In genomic region chr11:92411431-92411830, GRCh38 we compare ENCODE assay signal across 19 cellular contexts.
DNase-seq lines count a peak whose midpoint lies in the region; ATAC-seq and TF ChIP-seq lines count a peak whose summit lies in the region.
"Had no signal": no experiment of that assay in that cellular context is flagged by ENCODE, and none has a peak within 500 bp of the region (broad histone marks: within the 10 kb centered on the region; RNA-seq: fewer than 3 reads in every experiment).

No MANE protein-coding gene starts in this region.

- peak overlapping the region; percentile 11 for H3K4me2 ChIP-seq in GM23338
- H3K4me2 ChIP-seq: BLaER1 had no signal

- CTCF ChIA-PET in WTC11 (lab: Charles Lee): interaction anchor here (0.6 kb wide), 1 partner anchor 305 kb away, joined by 3 read pairs; no protein-coding TSS in a partner anchor

- H3K4me1 Mint-ChIP-seq in GM23338: peaks cover 66% of the 10 kb centered on the region
- H3K4me1 Mint-ChIP-seq in WTC11: peaks cover 56% of the 10 kb centered on the region
- H3K4me1 Mint-ChIP-seq in nephron progenitor cell: peaks cover 62% of the 10 kb centered on the region
- H3K4me1 Mint-ChIP-seq: CD14-positive monocyte; CD4-positive, alpha-beta memory T cell had no signal

- TF ChIP-seq CTCF in GM23338 (conservative IDR thresholded peaks at IDR 0.05; ENCODE audit: low read depth in 2 of 2) (no peak), WTC11 (IDR thresholded peaks at IDR 0.05) (no peak), nephron progenitor cell (IDR thresholded peaks at IDR 0.05) (no peak)

- no peak overlapping the region for H3K4me3 Mint-ChIP-seq in GM23338
- H3K4me3 Mint-ChIP-seq in WTC11: no peak overlapping the region
- H3K4me3 Mint-ChIP-seq in nephron progenitor cell: no peak overlapping the region
- H3K4me3 Mint-ChIP-seq: CD14-positive monocyte; CD4-positive, alpha-beta memory T cell had no signal

- H3K27ac Mint-ChIP-seq in GM23338 (peak overlapping the region; percentile 34; the same call in 1 of the 2 replicates), WTC11 (no peak overlapping the region), nephron progenitor cell (peak overlapping the region; percentile 11)
- H3K27ac Mint-ChIP-seq: CD14-positive monocyte; CD4-positive, alpha-beta memory T cell had no signal

- ATAC-seq in GM23338 (peak; percentile 62), WTC11 (peak; percentile 73), HG03045 (IDR thresholded peaks at IDR 0.05; ENCODE audit: unreplicated experiment) (no peak), HG03342 (IDR thresholded peaks at IDR 0.05; ENCODE audit: unreplicated experiment) (no peak)
- ATAC-seq: K562 had no signal

- no peak overlapping the region; the same call in 1 of the 2 replicates for H3K4me3 ChIP-seq in GM23338
- H3K4me3 ChIP-seq: BLaER1, HAP-1, K562 had no signal

- no peaks in the 10 kb centered on the region for H3K27me3 ChIP-seq in GM23338 (ENCODE audit: insufficient read depth)
- H3K27me3 ChIP-seq: BLaER1 had no signal

- H4K20me1 ChIP-seq in GM23338 (replicated peaks; ENCODE audit: insufficient read depth): no peaks in the 10 kb centered on the region
- H4K20me1 ChIP-seq: BLaER1 had no signal

- H3K27ac ChIP-seq in GM23338 (ENCODE audit: low read depth): no peak overlapping the region
- H3K27ac ChIP-seq: BLaER1 had no signal

- no peaks in the 10 kb centered on the region for H3K36me3 ChIP-seq in GM23338 (ENCODE audit: insufficient read depth)
- H3K36me3 ChIP-seq: BLaER1, HAP-1 had no signal

- no peaks in the 10 kb centered on the region for H3K9me2 ChIP-seq in GM23338 (ENCODE audit: insufficient read depth)

- H3F3A ChIP-seq in GM23338 (replicated peaks; ENCODE audit: low read depth): no peaks in the 10 kb centered on the region

- no peaks in the 10 kb centered on the region for H3K27me3 Mint-ChIP-seq in GM23338 (ENCODE audit: insufficient read depth, low read depth, poor library complexity)
- H3K27me3 Mint-ChIP-seq in WTC11 (ENCODE audit: low read depth): no peaks in the 10 kb centered on the region
- H3K27me3 Mint-ChIP-seq in nephron progenitor cell (ENCODE audit: low read depth, poor library complexity): peaks cover 3% of the 10 kb centered on the region
- H3K27me3 Mint-ChIP-seq: CD4-positive, alpha-beta memory T cell had no signal

- POLR2A ChIA-PET in WTC11 (lab: Charles Lee): no interaction called here

- peaks cover 54% of the 10 kb centered on the region for H3K4me1 ChIP-seq in GM23338 (ENCODE audit: insufficient read depth)
- H3K4me1 ChIP-seq: BLaER1, HAP-1 had no signal

- DNase-seq in GM23338 (ENCODE audit: low spot score): peak; percentile 68
- DNase-seq in WTC11 (ENCODE audit: low spot score): no peak
- peak; percentile 35 for DNase-seq in iPS-NIHi11 (ENCODE audit: low spot score)
- DNase-seq in nephron progenitor cell: no peak
- DNase-seq in RKO (ENCODE audit: low spot score): no peak
- DNase-seq in activated effector memory CD4-positive, alpha-beta T cell treated with Interleukin-2 at 50 U/mL for 16 hours: no peak
- DNase-seq: 8988T; Calu3; CD4-positive, alpha-beta memory T cell; DND-41; EL; GOT3; IMR-90 had no signal

- no peaks in the 10 kb centered on the region for H3K36me3 Mint-ChIP-seq in GM23338 (ENCODE audit: low read depth)
- H3K36me3 Mint-ChIP-seq in WTC11: no peaks in the 10 kb centered on the region
- peaks cover 1% of the 10 kb centered on the region for H3K36me3 Mint-ChIP-seq in nephron progenitor cell (ENCODE audit: low read depth)
- H3K36me3 Mint-ChIP-seq: CD14-positive monocyte; CD4-positive, alpha-beta memory T cell had no signal

- H2AFZ ChIP-seq in GM23338: no peak overlapping the region

- no peaks in the 10 kb centered on the region for H3K9me3 Mint-ChIP-seq in GM23338
- H3K9me3 Mint-ChIP-seq in WTC11: no peaks in the 10 kb centered on the region
- no peaks in the 10 kb centered on the region for H3K9me3 Mint-ChIP-seq in nephron progenitor cell

- peaks cover 85% of the 10 kb centered on the region for H3K79me2 ChIP-seq in GM23338 (replicated peaks; ENCODE audit: insufficient read depth)

TF ChIP-seq in GM23338, 12 proteins besides CTCF, POLR2A, EP300 and RAD21:
- no peak for TF ChIP-seq NANOG (IDR thresholded peaks at IDR 0.05; ENCODE audit: borderline replicate concordance)
- TF ChIP-seq CREB1 (CRISPR knock-in tag; IDR thresholded peaks at IDR 0.05; ENCODE audit: low read depth): no peak
- TF ChIP-seq, protein P1, sequence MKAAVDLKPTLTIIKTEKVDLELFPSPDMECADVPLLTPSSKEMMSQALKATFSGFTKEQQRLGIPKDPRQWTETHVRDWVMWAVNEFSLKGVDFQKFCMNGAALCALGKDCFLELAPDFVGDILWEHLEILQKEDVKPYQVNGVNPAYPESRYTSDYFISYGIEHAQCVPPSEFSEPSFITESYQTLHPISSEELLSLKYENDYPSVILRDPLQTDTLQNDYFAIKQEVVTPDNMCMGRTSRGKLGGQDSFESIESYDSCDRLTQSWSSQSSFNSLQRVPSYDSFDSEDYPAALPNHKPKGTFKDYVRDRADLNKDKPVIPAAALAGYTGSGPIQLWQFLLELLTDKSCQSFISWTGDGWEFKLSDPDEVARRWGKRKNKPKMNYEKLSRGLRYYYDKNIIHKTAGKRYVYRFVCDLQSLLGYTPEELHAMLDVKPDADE (IDR thresholded peaks at IDR 0.05): no peak
TF ChIP-seq in GM23338: peak in this region for 0.

TF ChIP-seq in WTC11, 78 proteins besides CTCF, POLR2A, EP300 and RAD21 (continues in another document):
- TF ChIP-seq ESRRA (CRISPR knock-in tag; IDR thresholded peaks at IDR 0.05; ENCODE audit: borderline replicate concordance) (no peak), CDX4 (CRISPR knock-in tag; IDR thresholded peaks at IDR 0.05; ENCODE audit: borderline replicate concordance) (no peak), SP1 (CRISPR knock-in tag; conservative IDR thresholded peaks at IDR 0.05) (no peak), GABPB1 (CRISPR knock-in tag; IDR thresholded peaks at IDR 0.05) (no peak), NFYB (CRISPR knock-in tag; conservative IDR thresholded peaks at IDR 0.05; ENCODE audit: low read depth) (no peak), ZNF317 (CRISPR knock-in tag; IDR thresholded peaks at IDR 0.05; ENCODE audit: borderline replicate concordance, low read depth) (no peak), IRF2 (CRISPR knock-in tag; IDR thresholded peaks at IDR 0.05; ENCODE audit: borderline replicate concordance, low read depth) (no peak), TCF7 (CRISPR knock-in tag; IDR thresholded peaks at IDR 0.05; ENCODE audit: low read depth) (no peak), RORB (CRISPR knock-in tag; IDR thresholded peaks at IDR 0.05) (no peak), USF2 (CRISPR knock-in tag; IDR thresholded peaks at IDR 0.05) (no peak), ETV6 (CRISPR knock-in tag; IDR thresholded peaks at IDR 0.05) (no peak), CBFB (CRISPR knock-in tag; IDR thresholded peaks at IDR 0.05; ENCODE audit: low read depth) (no peak), KAT7 (CRISPR knock-in tag; IDR thresholded peaks at IDR 0.05; ENCODE audit: borderline replicate concordance) (no peak), SMAD3 (CRISPR knock-in tag; IDR thresholded peaks at IDR 0.05; ENCODE audit: borderline replicate concordance) (no peak), TEAD1 (CRISPR knock-in tag; IDR thresholded peaks at IDR 0.05) (no peak), STAT6 (CRISPR knock-in tag; conservative IDR thresholded peaks at IDR 0.05; ENCODE audit: low read depth) (no peak), TEAD4 (CRISPR knock-in tag; IDR thresholded peaks at IDR 0.05) (no peak), ZNF219 (CRISPR knock-in tag; IDR thresholded peaks at IDR 0.05; ENCODE audit: borderline replicate concordance) (no peak)
- TF ChIP-seq, protein P2, sequence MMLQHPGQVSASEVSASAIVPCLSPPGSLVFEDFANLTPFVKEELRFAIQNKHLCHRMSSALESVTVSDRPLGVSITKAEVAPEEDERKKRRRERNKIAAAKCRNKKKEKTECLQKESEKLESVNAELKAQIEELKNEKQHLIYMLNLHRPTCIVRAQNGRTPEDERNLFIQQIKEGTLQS (CRISPR knock-in tag; conservative IDR thresholded peaks at IDR 0.05): no peak

Comparison
In these comparisons a context has a peak if more than half of its experiments do, and no peak if none do; other contexts are left out.
1. ATAC-seq: peak in GM23338 (single experiment) and WTC11 (single experiment); none in HG03045 (single experiment) and HG03342 (single experiment).
2. DNase-seq: peak in GM23338 (single experiment) and iPS-NIHi11 (single experiment); none in WTC11 (single experiment), nephron progenitor cell (single experiment), RKO (single experiment) and activated effector memory CD4-positive, alpha-beta T cell treated with Interleukin-2 at 50 U/mL for 16 hours (single experiment).